Comparison of ENCODE assay signal across 1 cellular context in the genomic region with DNA sequence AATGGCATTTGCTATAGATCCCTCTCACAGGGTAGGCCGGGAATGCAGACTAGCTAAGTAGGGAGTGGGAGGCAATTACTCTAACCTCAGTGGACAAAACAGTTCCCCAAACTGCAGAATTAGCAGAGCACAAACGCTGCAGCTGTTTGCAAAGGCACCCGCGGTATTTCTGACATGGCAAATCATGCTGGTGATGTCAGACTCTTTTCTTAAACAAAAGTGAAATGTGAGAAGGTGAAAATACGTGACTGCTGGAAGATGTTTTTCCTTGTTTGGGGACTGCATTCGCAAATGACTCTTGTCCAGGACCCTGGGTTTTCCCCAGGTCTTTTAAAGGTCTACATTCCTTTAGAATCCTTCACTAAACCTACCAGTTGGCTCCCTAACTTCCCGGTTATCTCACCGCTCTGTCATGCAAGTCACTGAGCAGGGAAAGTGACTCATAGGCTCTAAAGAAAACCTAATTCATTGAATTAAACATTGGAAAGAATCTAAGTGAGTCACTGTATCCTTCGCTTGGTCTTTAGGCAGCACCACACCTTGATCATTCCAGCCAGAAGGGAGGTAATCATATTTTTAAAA.
TF ChIP-seq lines count a peak whose summit lies in the region.

No MANE protein-coding gene starts in this region.

TF ChIP-seq in IMR-90, 13 proteins besides CTCF, POLR2A, EP300 and RAD21 (continued from another document):
- TF ChIP-seq, protein P1, sequence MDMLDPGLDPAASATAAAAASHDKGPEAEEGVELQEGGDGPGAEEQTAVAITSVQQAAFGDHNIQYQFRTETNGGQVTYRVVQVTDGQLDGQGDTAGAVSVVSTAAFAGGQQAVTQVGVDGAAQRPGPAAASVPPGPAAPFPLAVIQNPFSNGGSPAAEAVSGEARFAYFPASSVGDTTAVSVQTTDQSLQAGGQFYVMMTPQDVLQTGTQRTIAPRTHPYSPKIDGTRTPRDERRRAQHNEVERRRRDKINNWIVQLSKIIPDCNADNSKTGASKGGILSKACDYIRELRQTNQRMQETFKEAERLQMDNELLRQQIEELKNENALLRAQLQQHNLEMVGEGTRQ (IDR thresholded peaks at IDR 0.05; ENCODE audit: low read depth, low read length), result no peak
- TF ChIP-seq, protein P2, sequence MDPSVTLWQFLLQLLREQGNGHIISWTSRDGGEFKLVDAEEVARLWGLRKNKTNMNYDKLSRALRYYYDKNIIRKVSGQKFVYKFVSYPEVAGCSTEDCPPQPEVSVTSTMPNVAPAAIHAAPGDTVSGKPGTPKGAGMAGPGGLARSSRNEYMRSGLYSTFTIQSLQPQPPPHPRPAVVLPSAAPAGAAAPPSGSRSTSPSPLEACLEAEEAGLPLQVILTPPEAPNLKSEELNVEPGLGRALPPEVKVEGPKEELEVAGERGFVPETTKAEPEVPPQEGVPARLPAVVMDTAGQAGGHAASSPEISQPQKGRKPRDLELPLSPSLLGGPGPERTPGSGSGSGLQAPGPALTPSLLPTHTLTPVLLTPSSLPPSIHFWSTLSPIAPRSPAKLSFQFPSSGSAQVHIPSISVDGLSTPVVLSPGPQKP (IDR thresholded peaks at IDR 0.05; ENCODE audit: borderline replicate concordance, low read depth, low read length), result no peak
- TF ChIP-seq CEBPB (IDR thresholded peaks at IDR 0.05; ENCODE audit: low read depth, low read length) (no peak), SMC3 (IDR thresholded peaks at IDR 0.05; ENCODE audit: low read depth, low read length) (no peak; the same call in none of the 2 replicates), RFX5 (IDR thresholded peaks at IDR 0.05; ENCODE audit: low read depth, low read length) (no peak), NFE2L2 (IDR thresholded peaks at IDR 0.05; ENCODE audit: low read depth, low read length) (peak; percentile 84), CHD1 (IDR thresholded peaks at IDR 0.05; ENCODE audit: low read depth, low read length) (0 out of 2 replicates have a peak, but pooled peaks have one; percentile 30), FOS (IDR thresholded peaks at IDR 0.05; ENCODE audit: low read depth, low read length) (peak; percentile 99), MAFK (IDR thresholded peaks at IDR 0.05; ENCODE audit: low read depth, low read length) (peak; percentile 84)
